Comparison of ENCODE assay signal across 9 cellular contexts in the genomic region with DNA sequence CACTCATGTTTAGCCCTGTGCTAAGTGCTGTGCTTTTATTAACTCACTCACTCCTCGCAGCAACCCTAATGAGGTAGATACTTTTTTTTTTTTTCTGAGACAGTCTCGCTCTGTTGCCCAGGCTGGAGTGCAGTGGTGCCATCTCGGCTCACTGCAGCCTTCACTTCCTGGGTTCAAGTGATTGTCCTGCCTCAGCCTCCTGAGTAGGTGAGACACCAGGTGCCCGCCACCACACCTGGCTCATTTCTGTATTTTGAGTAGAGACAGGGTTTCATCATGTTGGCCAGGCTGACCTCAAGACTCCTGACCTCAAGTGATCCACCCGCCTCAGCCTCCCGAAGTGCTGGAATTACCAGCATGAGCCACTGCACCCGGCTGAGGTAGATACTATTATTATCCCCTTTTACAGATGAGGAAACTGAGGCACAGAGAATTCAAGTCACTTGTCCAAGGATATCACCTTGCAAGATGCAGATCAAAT. TPM values are rescaled to one million over a fixed set of nuclear protein-coding genes. Genes with fewer than 3 reads are reported as not detected.
A peak's percentile ranks its signal among the peaks of the same experiment; 100 is the strongest.
DNase-seq lines count a peak whose midpoint lies in the region; ATAC-seq and TF ChIP-seq lines count a peak whose summit lies in the region.
"Had no signal": no experiment of that assay in that cellular context is flagged by ENCODE, and none has a peak within 500 bp of the region (broad histone marks: within the 10 kb centered on the region; RNA-seq: fewer than 3 reads in every experiment).

No MANE protein-coding gene starts in this region.

- H3K27ac Mint-ChIP-seq in CD4-positive, alpha-beta T cell = no peak overlapping the region

- no peaks in the 10 kb centered on the region for H3K27me3 ChIP-seq in CD4-positive, alpha-beta T cell (ENCODE audit: control insufficient read depth, insufficient read depth, low read length)
- H3K27me3 ChIP-seq in PC-3 (ENCODE audit: low read length) = no peaks in the 10 kb centered on the region
- no peaks in the 10 kb centered on the region for H3K27me3 ChIP-seq in parathyroid adenoma (ENCODE audit: control insufficient read depth, insufficient read depth, low read length)

- H3K9ac ChIP-seq in PC-3 (ENCODE audit: low read length) (peak overlapping the region; percentile 99), parathyroid adenoma (no peak overlapping the region)

- H3K9me3 Mint-ChIP-seq in CD4-positive, alpha-beta T cell = no peaks in the 10 kb centered on the region

- H3K4me2 ChIP-seq in PC-3 (ENCODE audit: low read length) = peak overlapping the region; percentile 95
- peak overlapping the region; percentile 48 for H3K4me2 ChIP-seq in parathyroid adenoma (ENCODE audit: low read length)

- TF ChIP-seq CTCF in CD4-positive, alpha-beta T cell (IDR thresholded peaks at IDR 0.05) = no peak
- TF ChIP-seq CTCF in PC-3 (conservative IDR thresholded peaks at IDR 0.05; ENCODE audit: low read depth, low read length) = no peak
- TF ChIP-seq CTCF in epithelial cell of proximal tubule (conservative IDR thresholded peaks at IDR 0.05; ENCODE audit: low read depth, low read length) = no peak
- TF ChIP-seq CTCF in parathyroid adenoma (IDR thresholded peaks at IDR 0.05) = no peak

- no peaks in the 10 kb centered on the region for H3K27me3 Mint-ChIP-seq in CD4-positive, alpha-beta T cell

- ATAC-seq in CD4-positive, alpha-beta T cell (ENCODE audit: poor library complexity) = no peak
- ATAC-seq in PC-3 = no peak

- H3K36me3 Mint-ChIP-seq in CD4-positive, alpha-beta T cell (ENCODE audit: low read depth) = peaks cover 52% of the 10 kb centered on the region

- no peak overlapping the region for H3K27ac ChIP-seq in CD4-positive, alpha-beta T cell (ENCODE audit: low read depth, low read length)
- H3K27ac ChIP-seq in PC-3 (ENCODE audit: low read length) (peak overlapping the region; percentile 100), parathyroid adenoma (peak overlapping the region; percentile 87), caudate nucleus (ENCODE audit: low read depth, low read length) (no peak overlapping the region)

- H3K4me1 ChIP-seq in PC-3 (ENCODE audit: insufficient read depth, low read length) (peaks cover 33% of the 10 kb centered on the region), parathyroid adenoma (peaks cover 20% of the 10 kb centered on the region)

- peak overlapping the region; percentile 99 for H3K4me3 ChIP-seq in PC-3 (ENCODE audit: low read length)
- peak overlapping the region; percentile 74 for H3K4me3 ChIP-seq in epithelial cell of proximal tubule (ENCODE audit: low read depth, low read length)
- peak overlapping the region; percentile 92 for H3K4me3 ChIP-seq in parathyroid adenoma (ENCODE audit: low read depth, low read length)

- POLR2A ChIA-PET in CD4-positive, alpha-beta T cell (lab: Charles Lee) = interaction anchor here (0.6 to 1.0 kb wide), 2 partner anchors 15 to 56 kb away, joined by 3 to 4 read pairs; no protein-coding TSS in a partner anchor
- POLR2A ChIA-PET in PC-3 (lab: Charles Lee; ENCODE audit: unreplicated experiment) = no interaction called here

- H3K79me2 ChIP-seq in PC-3 (ENCODE audit: low read length) (peaks cover 71% of the 10 kb centered on the region), parathyroid adenoma (peaks cover 47% of the 10 kb centered on the region)

- peaks cover 23% of the 10 kb centered on the region for H4K20me1 ChIP-seq in PC-3 (ENCODE audit: low read length)

- H3K4me3 Mint-ChIP-seq in CD4-positive, alpha-beta T cell = peak overlapping the region; percentile 59

- intact Hi-C loops in CD4-positive, alpha-beta T cell (cut with DNase I, micrococcal nuclease) = loop anchor here (5.0 to 10.0 kb wide), 2 partner anchors 55 to 548 kb away; no protein-coding TSS in a partner anchor
- intact Hi-C loops in PC-3 (cut with micrococcal nuclease) = loop anchor here (5.0 kb wide), 1 partner anchor 57 kb away; no protein-coding TSS in a partner anchor

- H3K4me1 Mint-ChIP-seq in CD4-positive, alpha-beta T cell (ENCODE audit: low read depth) = peaks cover 66% of the 10 kb centered on the region

- CTCF ChIA-PET in CD4-positive, alpha-beta T cell (lab: Charles Lee) = no interaction called here
- CTCF ChIA-PET in PC-3 (lab: Charles Lee) = no interaction called here

- H3K9me2 ChIP-seq in PC-3 (replicated peaks; ENCODE audit: low read length) = no peaks in the 10 kb centered on the region

- BruUV-seq in PC-3 (replicated peaks; lab: Mats Ljungman, UMichigan) = no TSS peak

- H3K36me3 ChIP-seq in PC-3 (ENCODE audit: low read depth, low read length) (no peaks in the 10 kb centered on the region), parathyroid adenoma (ENCODE audit: control insufficient read depth, insufficient read depth, low read length) (no peaks in the 10 kb centered on the region)

- H3F3A ChIP-seq in PC-3 (ENCODE audit: low read length, unreplicated experiment) = no peaks in the 10 kb centered on the region

- no peaks in the 10 kb centered on the region for H3K9me3 ChIP-seq in CD4-positive, alpha-beta T cell (ENCODE audit: control insufficient read depth, low read length)
- H3K9me3 ChIP-seq in PC-3 (ENCODE audit: low read length) = no peaks in the 10 kb centered on the region
- no peaks in the 10 kb centered on the region for H3K9me3 ChIP-seq in parathyroid adenoma (ENCODE audit: control insufficient read depth, low read length)

- no peak overlapping the region for H2AFZ ChIP-seq in PC-3 (ENCODE audit: low read length)
- no peak overlapping the region for H2AFZ ChIP-seq in parathyroid adenoma

- DNase-seq in CD4-positive, alpha-beta T cell = no peak
- no peak for DNase-seq in PC-3
- DNase-seq in epithelial cell of proximal tubule (ENCODE audit: low read depth) = no peak
- no peak for DNase-seq in DMS153 (lab: John Stamatoyannopoulos, UW)
- no peak for DNase-seq in caudate nucleus (lab: John Stamatoyannopoulos, UW)
- no peak for DNase-seq in EL
- no peak for DNase-seq in KG1 (lab: John Stamatoyannopoulos, UW)
- DNase-seq: NCI-H187 treated with DMSO at 0.1 percent for 48 hours had no signal

RNA-seq across cellular contexts. Expression of a gene that starts 2.5 kb away (rescaled TPM):
- 1 to 10 TPM; 3.7 to 4.5 TPM for total RNA-seq in CD4-positive, alpha-beta T cell
- total RNA-seq in PC-3 (2014; rRNA removed) = 28.4 and 44.2 TPM in 2 replicates
- 13.7 and 17.6 TPM in 2 replicates for total RNA-seq in epithelial cell of proximal tubule

RNA-seq across cellular contexts. Expression of a gene that starts 2.8 kb away (rescaled TPM):
- total RNA-seq in CD4-positive, alpha-beta T cell = 10 to 100 TPM; 16.4 to 18.3 TPM
- 17.2 and 19.5 TPM in 2 replicates for total RNA-seq in PC-3 (2014; rRNA removed)
- total RNA-seq in epithelial cell of proximal tubule = 20.9 and 30.5 TPM in 2 replicates

RNA-seq across cellular contexts. Expression of a gene that starts 29.0 kb away (rescaled TPM):
- total RNA-seq in CD4-positive, alpha-beta T cell = 1 to 10 TPM; 5.2 to 5.4 TPM
- 14.5 and 21.4 TPM in 2 replicates for total RNA-seq in PC-3 (2014; rRNA removed)
- total RNA-seq in epithelial cell of proximal tubule = 13.3 and 32.0 TPM in 2 replicates

RNA-seq across cellular contexts. Expression of a gene that starts 30.8 kb away (rescaled TPM):
- total RNA-seq in CD4-positive, alpha-beta T cell = 1 to 10 TPM; 3.9 to 5.7 TPM
- 0.40 and 0.86 TPM in 2 replicates for total RNA-seq in PC-3 (2014; rRNA removed)
- total RNA-seq in epithelial cell of proximal tubule = 2.2 and 3.3 TPM in 2 replicates

RNA-seq across cellular contexts. Expression of a gene that starts 31.5 kb away (rescaled TPM):
- 10 to 100 TPM; 60.3 to 76.7 TPM for total RNA-seq in CD4-positive, alpha-beta T cell
- 207 and 243 TPM in 2 replicates for total RNA-seq in PC-3 (2014; rRNA removed)
- total RNA-seq in epithelial cell of proximal tubule = 169 and 202 TPM in 2 replicates

Comparison
In these comparisons a context has a peak if more than half of its experiments do, and no peak if none do; other contexts are left out.
1. H3K27ac ChIP-seq: peak in PC-3 (single experiment) and parathyroid adenoma (single experiment); none in CD4-positive, alpha-beta T cell (single experiment) and caudate nucleus (single experiment).
2. Peak in every context shown above with its lines, with median percentiles within 50 percentile points of each other: H3K4me3 ChIP-seq.